ENCODE assay signal across 20 cellular contexts in genomic region chr17:3539881-3540540, GRCh38.
"Had no signal": no experiment of that assay in that cellular context is flagged by ENCODE, and none has a peak within 500 bp of the region (broad histone marks: within the 10 kb centered on the region; RNA-seq: fewer than 3 reads in every experiment).

No MANE protein-coding gene starts in this region.

- H3K4me3 ChIP-seq: gastrocnemius medialis, heart right ventricle, lower lobe of right lung, thoracic aorta had no signal

- H3K36me3 Mint-ChIP-seq: activated CD8-positive, alpha-beta memory T cell treated with anti-CD3 and anti-CD28 coated beads, Interleukin-2, amount 10 ng/mL, durations not matched to agents 7 days and 5 days; activated naive CD4-positive, alpha-beta T cell treated with anti-CD3 and anti-CD28 coated beads, Interleukin-2, amount 50 U/mL, for 72 hours; brain; mesothelial cell of epicardium had no signal

- ATAC-seq: activated CD8-positive, alpha-beta memory T cell treated with anti-CD3 and anti-CD28 coated beads, Interleukin-2, amount 10 ng/mL, durations not matched to agents 7 days and 5 days; activated naive CD4-positive, alpha-beta T cell treated with anti-CD3 and anti-CD28 coated beads, Interleukin-2, amount 50 U/mL, for 72 hours; effector memory CD8-positive, alpha-beta T cell; gastrocnemius medialis; heart right ventricle; left colon; lower lobe of right lung; sciatic nerve had no signal

- H3K4me3 Mint-ChIP-seq: activated CD8-positive, alpha-beta memory T cell treated with anti-CD3 and anti-CD28 coated beads, Interleukin-2, amount 10 ng/mL, durations not matched to agents 7 days and 5 days; activated T-cell treated with anti-CD3 and anti-CD28 coated beads, Interleukin-2, amount 50 U/mL, for 24 hours; brain; dendritic cell treated with granulocyte-macrophage colony-stimulating factor and Interleukin-4, amounts not matched to agents 40 ng/mL and 50 ng/mL, for 4 days; effector memory CD8-positive, alpha-beta T cell; mesothelial cell of epicardium; T-helper 2 cell treated with Interferon-gamma antibody and Interleukin-4, amounts not matched to agents 5 μg/mL and 100 μg/mL, for 36 hours had no signal

- H3K36me3 ChIP-seq: gastrocnemius medialis, heart right ventricle, lower lobe of right lung, thoracic aorta had no signal

- H3K9me3 ChIP-seq: gastrocnemius medialis, heart right ventricle, lower lobe of right lung, thoracic aorta had no signal

- H3K4me1 ChIP-seq: gastrocnemius medialis, lower lobe of right lung had no signal

- H3K9me3 Mint-ChIP-seq: activated naive CD4-positive, alpha-beta T cell treated with anti-CD3 and anti-CD28 coated beads, Interleukin-2, amount 50 U/mL, for 72 hours; activated T-cell treated with anti-CD3 and anti-CD28 coated beads, Interleukin-2, amount 50 U/mL, for 24 hours; brain; dendritic cell treated with granulocyte-macrophage colony-stimulating factor and Interleukin-4, amounts not matched to agents 40 ng/mL and 50 ng/mL, for 4 days; effector memory CD8-positive, alpha-beta T cell; mesothelial cell of epicardium; T-helper 2 cell treated with Interferon-gamma antibody and Interleukin-4, amounts not matched to agents 5 μg/mL and 100 μg/mL, for 36 hours had no signal

- DNase-seq: activated CD4-positive, alpha-beta T cell treated with anti-CD3 and anti-CD28 coated beads for 1 hour; activated CD4-positive, alpha-beta T cell treated with anti-CD3 and anti-CD28 coated beads, Interleukin-2, amount 50 U/mL, for 4 hours; activated CD8-positive, alpha-beta memory T cell treated with anti-CD3 and anti-CD28 coated beads, Interleukin-2, amount 10 ng/mL, durations not matched to agents 7 days and 5 days; activated effector memory CD4-positive, alpha-beta T cell treated with anti-CD3 and anti-CD28 coated beads, Interleukin-2, amount 50 U/mL, for 16 hours; activated T-cell treated with anti-CD3 and anti-CD28 coated beads, Interleukin-2, amount 50 U/mL, for 24 hours; amygdala; effector memory CD8-positive, alpha-beta T cell; heart right ventricle; left colon; lower lobe of right lung; stimulated activated CD4-positive, alpha-beta T cell treated with anti-CD3 and anti-CD28 coated beads, Interleukin-2, amount 100 ng/mL, for 24 hours; SW 1271 had no signal

- H3K27ac Mint-ChIP-seq: activated CD8-positive, alpha-beta memory T cell treated with anti-CD3 and anti-CD28 coated beads, Interleukin-2, amount 10 ng/mL, durations not matched to agents 7 days and 5 days; activated naive CD4-positive, alpha-beta T cell treated with anti-CD3 and anti-CD28 coated beads, Interleukin-2, amount 50 U/mL, for 72 hours; activated T-cell treated with anti-CD3 and anti-CD28 coated beads, Interleukin-2, amount 50 U/mL, for 24 hours; brain; dendritic cell treated with granulocyte-macrophage colony-stimulating factor and Interleukin-4, amounts not matched to agents 40 ng/mL and 50 ng/mL, for 4 days; effector memory CD8-positive, alpha-beta T cell; mesothelial cell of epicardium; T-helper 2 cell treated with Interferon-gamma antibody and Interleukin-4, amounts not matched to agents 5 μg/mL and 100 μg/mL, for 36 hours had no signal

- H3K27ac ChIP-seq: gastrocnemius medialis, heart right ventricle, lower lobe of right lung, thoracic aorta had no signal

- H3K27me3 ChIP-seq: gastrocnemius medialis had no signal
